2 cellular contexts compared by ENCODE assay signal in genomic region chr12:48302161-48302896, GRCh38.
TF ChIP-seq lines count a peak whose summit lies in the region.

No MANE protein-coding gene starts in this region.

TF ChIP-seq in liver, 16 proteins besides CTCF, POLR2A, EP300 and RAD21 (continued from another document):
- TF ChIP-seq ATF3 (IDR thresholded peaks at IDR 0.05) (no peak), NR2F2 (IDR thresholded peaks at IDR 0.05) (peak; percentile 72)
TF ChIP-seq in liver: peak in this region for 1.

TF ChIP-seq in HepG2, 621 proteins besides CTCF, POLR2A, EP300 and RAD21 (continued from another document):
- TF ChIP-seq MZF1 (CRISPR knock-in tag; IDR thresholded peaks at IDR 0.05; ENCODE audit: borderline replicate concordance) (no peak), CREBL2 (CRISPR knock-in tag; IDR thresholded peaks at IDR 0.05; ENCODE audit: borderline replicate concordance) (no peak), MXD1 (CRISPR knock-in tag; IDR thresholded peaks at IDR 0.05) (no peak), MEIS2 (CRISPR knock-in tag; IDR thresholded peaks at IDR 0.05) (no peak), MYPOP (CRISPR knock-in tag; IDR thresholded peaks at IDR 0.05) (no peak), TP53 (CRISPR knock-in tag; conservative IDR thresholded peaks at IDR 0.05) (no peak), ASH2L (IDR thresholded peaks at IDR 0.05; ENCODE audit: insufficient read length, low read depth, low read length) (no peak), ETV5 (CRISPR knock-in tag; IDR thresholded peaks at IDR 0.05; ENCODE audit: borderline replicate concordance) (no peak), ZMYM3 (CRISPR knock-in tag; IDR thresholded peaks at IDR 0.05) (no peak), ARID4A (CRISPR knock-in tag; IDR thresholded peaks at IDR 0.05; ENCODE audit: borderline replicate concordance) (no peak), HHEX (CRISPR knock-in tag; IDR thresholded peaks at IDR 0.05) (no peak), ZNF644 (CRISPR knock-in tag; IDR thresholded peaks at IDR 0.05; ENCODE audit: low read depth) (no peak), CENPT (CRISPR knock-in tag; IDR thresholded peaks at IDR 0.05; ENCODE audit: low read depth) (no peak), RAD51 (IDR thresholded peaks at IDR 0.05; ENCODE audit: borderline replicate concordance) (no peak), ZNF33A (CRISPR knock-in tag; IDR thresholded peaks at IDR 0.05; ENCODE audit: borderline replicate concordance) (no peak), ZNF513 (CRISPR knock-in tag; conservative IDR thresholded peaks at IDR 0.05) (no peak)
